8 cellular contexts compared by ENCODE assay signal in genomic region chr1:1677718-1678580, GRCh38. TPM values are rescaled to one million over a fixed set of nuclear protein-coding genes. Genes with fewer than 3 reads are reported as not detected.
A peak's percentile ranks its signal among the peaks of the same experiment; 100 is the strongest.
DNase-seq lines count a peak whose midpoint lies in the region; ATAC-seq and TF ChIP-seq lines count a peak whose summit lies in the region.

No MANE protein-coding gene starts in this region.

- intact Hi-C loops in activated T-helper 1 cell treated with anti-CD3 and anti-CD28 coated beads, Interleukin-12 subunit alpha, Interleukin-12 subunit beta, Interleukin-2, Interleukin-4 antibody, amounts not matched to agents 30 ng/mL and 10 ng/mL and 1 ng/mL, durations not matched to agents 14 hours and 24 hours and 36 hours (cut with micrococcal nuclease) = no loop called here
- intact Hi-C loops in lower leg skin (cut with DNase I; ENCODE audit: low total_unique reads) = no loop called here

- peak overlapping the region; percentile 83 for H3K4me3 Mint-ChIP-seq in activated T-helper 1 cell treated with anti-CD3 and anti-CD28 coated beads, Interleukin-12 subunit alpha, Interleukin-12 subunit beta, Interleukin-2, Interleukin-4 antibody, amounts not matched to agents 30 ng/mL and 10 ng/mL and 1 ng/mL, durations not matched to agents 14 hours and 24 hours and 36 hours

- H3K27me3 Mint-ChIP-seq in activated T-helper 1 cell treated with anti-CD3 and anti-CD28 coated beads, Interleukin-12 subunit alpha, Interleukin-12 subunit beta, Interleukin-2, Interleukin-4 antibody, amounts not matched to agents 30 ng/mL and 10 ng/mL and 1 ng/mL, durations not matched to agents 14 hours and 24 hours and 36 hours (ENCODE audit: insufficient read depth) = no peaks in the 10 kb centered on the region

- in situ Hi-C loops in KBM-7 (cut with MboI; ENCODE audit: low pct_unique_long_range_greater_than_20kb, low sequenced_read_pairs) = no loop called here

- H3K4me3 ChIP-seq in BLaER1 treated with 17β-estradiol and CSF1 and Interleukin-3, amounts not matched to agents 10 nM and 100 nM = peak overlapping the region in 9 of 10 experiments; percentile 7 to 59 (median 40); a peak in 13 of 20 replicates
- H3K4me3 ChIP-seq in mucosa of rectum (ENCODE audit: low read length in 2 of 2) = peak overlapping the region; percentile 55 to 57
- no peak overlapping the region for H3K4me3 ChIP-seq in foreskin fibroblast (ENCODE audit: low read depth in 1 of 2, low read length in 2 of 2)
- no peak overlapping the region for H3K4me3 ChIP-seq in lower leg skin (ENCODE audit: low read depth, poor library complexity, severe bottlenecking)

- H3K36me3 ChIP-seq in BLaER1 treated with 17β-estradiol and CSF1 and Interleukin-3, amounts not matched to agents 10 nM and 100 nM = peaks cover 8 to 15% (median 13%) of the 10 kb centered on the region in 11 experiments; a peak in 21 of 22 replicates
- H3K36me3 ChIP-seq in mucosa of rectum (ENCODE audit: control insufficient read depth in 2 of 2, insufficient read depth in 2 of 2, low read length in 2 of 2) = peaks cover 0 to 10% of the 10 kb centered on the region in 2 donors

- H3K27me3 ChIP-seq in BLaER1 treated with 17β-estradiol and CSF1 and Interleukin-3, amounts not matched to agents 10 nM and 100 nM = no peaks in the 10 kb centered on the region
- no peaks in the 10 kb centered on the region for H3K27me3 ChIP-seq in mucosa of rectum (ENCODE audit: control insufficient read depth in 2 of 2, insufficient read depth in 2 of 2, low read length in 2 of 2)

- peaks cover 3% of the 10 kb centered on the region for H3K36me3 Mint-ChIP-seq in activated T-helper 1 cell treated with anti-CD3 and anti-CD28 coated beads, Interleukin-12 subunit alpha, Interleukin-12 subunit beta, Interleukin-2, Interleukin-4 antibody, amounts not matched to agents 30 ng/mL and 10 ng/mL and 1 ng/mL, durations not matched to agents 14 hours and 24 hours and 36 hours (ENCODE audit: low read depth)

- peak; percentile 43 for ATAC-seq in GM21360 (IDR thresholded peaks at IDR 0.05; ENCODE audit: unreplicated experiment)

- H3K9me3 Mint-ChIP-seq in activated T-helper 1 cell treated with anti-CD3 and anti-CD28 coated beads, Interleukin-12 subunit alpha, Interleukin-12 subunit beta, Interleukin-2, Interleukin-4 antibody, amounts not matched to agents 30 ng/mL and 10 ng/mL and 1 ng/mL, durations not matched to agents 14 hours and 24 hours and 36 hours = no peaks in the 10 kb centered on the region

- peak overlapping the region; percentile 80 for H3K27ac Mint-ChIP-seq in activated T-helper 1 cell treated with anti-CD3 and anti-CD28 coated beads, Interleukin-12 subunit alpha, Interleukin-12 subunit beta, Interleukin-2, Interleukin-4 antibody, amounts not matched to agents 30 ng/mL and 10 ng/mL and 1 ng/mL, durations not matched to agents 14 hours and 24 hours and 36 hours

- TF ChIP-seq CTCF in foreskin fibroblast (IDR thresholded peaks at IDR 0.05; ENCODE audit: low read depth, low read length) (no peak), lower leg skin (IDR thresholded peaks at IDR 0.05) (no peak)

- WGBS in lower leg skin, 2 donors = 80 to 81% methylated on average over 39 of the region's 39 CpGs

- TF ChIP-seq POLR2A in lower leg skin (IDR thresholded peaks at IDR 0.05) = no peak

- peaks cover 52 to 63% (median 56%) of the 10 kb centered on the region in 11 experiments for H4K20me1 ChIP-seq in BLaER1 treated with 17β-estradiol and CSF1 and Interleukin-3, amounts not matched to agents 10 nM and 100 nM

- H3K4me1 ChIP-seq in BLaER1 treated with 17β-estradiol and CSF1 and Interleukin-3, amounts not matched to agents 10 nM and 100 nM = peaks cover 33 to 70% (median 59%) of the 10 kb centered on the region in 10 experiments
- peaks cover 22 to 23% of the 10 kb centered on the region in 2 donors for H3K4me1 ChIP-seq in mucosa of rectum (ENCODE audit: control insufficient read depth in 2 of 2, insufficient read depth in 2 of 2, low read length in 2 of 2)

- peaks cover 17% of the 10 kb centered on the region for H3K4me1 Mint-ChIP-seq in activated T-helper 1 cell treated with anti-CD3 and anti-CD28 coated beads, Interleukin-12 subunit alpha, Interleukin-12 subunit beta, Interleukin-2, Interleukin-4 antibody, amounts not matched to agents 30 ng/mL and 10 ng/mL and 1 ng/mL, durations not matched to agents 14 hours and 24 hours and 36 hours (ENCODE audit: low read depth)

- peak overlapping the region; percentile 38 to 73 (median 60); a peak in 19 of 22 replicates for H3K9ac ChIP-seq in BLaER1 treated with 17β-estradiol and CSF1 and Interleukin-3, amounts not matched to agents 10 nM and 100 nM
- H3K9ac ChIP-seq in mucosa of rectum (ENCODE audit: low read depth in 1 of 2, low read length in 2 of 2) = peak overlapping the region; percentile 48 to 59

- peak overlapping the region in 10 of 11 experiments; percentile 22 to 82 (median 70); a peak in 20 of 22 replicates for H3K27ac ChIP-seq in BLaER1 treated with 17β-estradiol and CSF1 and Interleukin-3, amounts not matched to agents 10 nM and 100 nM
- H3K27ac ChIP-seq in mucosa of rectum (ENCODE audit: low read depth in 2 of 2, low read length in 2 of 2) = peak overlapping the region; percentile 90 to 92

- DNase-seq in KBM-7 = peak; percentile 76
- DNase-seq in activated T-helper 1 cell treated with anti-CD3 and anti-CD28 coated beads, Interleukin-12 subunit alpha, Interleukin-12 subunit beta, Interleukin-2, Interleukin-4 antibody, amounts not matched to agents 30 ng/mL and 10 ng/mL and 1 ng/mL, durations not matched to agents 14 hours and 24 hours and 36 hours (ENCODE audit: low spot score) = peak; percentile 20
- no peak for DNase-seq in NCI-H226
- DNase-seq in foreskin fibroblast = no peak
- DNase-seq in lower leg skin (ENCODE audit: low spot score in 2 of 2) = no peak

- H3K9me3 ChIP-seq in BLaER1 treated with 17β-estradiol and CSF1 and Interleukin-3, amounts not matched to agents 10 nM and 100 nM (replicated peaks in 1 of 11) = no peaks in the 10 kb centered on the region
- H3K9me3 ChIP-seq in mucosa of rectum (ENCODE audit: control insufficient read depth in 2 of 2, low read length in 2 of 2) = no peaks in the 10 kb centered on the region

- H3K4me2 ChIP-seq in BLaER1 treated with 17β-estradiol and CSF1 and Interleukin-3, amounts not matched to agents 10 nM and 100 nM = peak overlapping the region; percentile 80 to 98 (median 90)

RNA-seq across cellular contexts. Expression of gene SLC35E2B, which starts 14.6 kb away (rescaled TPM):
- 40.8 and 41.1 TPM in 2 replicates for total RNA-seq in activated T-helper 1 cell treated with anti-CD3 and anti-CD28 coated beads, Interleukin-12 subunit alpha, Interleukin-12 subunit beta, Interleukin-2, Interleukin-4 antibody, amounts not matched to agents 30 ng/mL and 10 ng/mL and 1 ng/mL, durations not matched to agents 14 hours and 24 hours and 36 hours
- total RNA-seq in lower leg skin = 10 to 100 TPM; 16.1 to 48.4 (median 31.4) TPM

RNA-seq across cellular contexts. Expression of gene CDK11B, which starts 19.1 kb away (rescaled TPM):
- 39.1 and 39.6 TPM in 2 replicates for total RNA-seq in activated T-helper 1 cell treated with anti-CD3 and anti-CD28 coated beads, Interleukin-12 subunit alpha, Interleukin-12 subunit beta, Interleukin-2, Interleukin-4 antibody, amounts not matched to agents 30 ng/mL and 10 ng/mL and 1 ng/mL, durations not matched to agents 14 hours and 24 hours and 36 hours
- total RNA-seq in lower leg skin = 10 to 100 TPM; 19.4 to 42.3 (median 21.8) TPM

RNA-seq across cellular contexts. Expression of gene MMP23B, which starts 46.0 kb away (rescaled TPM):
- total RNA-seq in activated T-helper 1 cell treated with anti-CD3 and anti-CD28 coated beads, Interleukin-12 subunit alpha, Interleukin-12 subunit beta, Interleukin-2, Interleukin-4 antibody, amounts not matched to agents 30 ng/mL and 10 ng/mL and 1 ng/mL, durations not matched to agents 14 hours and 24 hours and 36 hours = 0.49 and 0.93 TPM in 2 replicates
- 1 to 10 TPM; 2.1 to 3.9 (median 3.2) TPM for total RNA-seq in lower leg skin

RNA-seq across cellular contexts. Expression of gene CDK11A, which starts 46.2 kb away (rescaled TPM):
- total RNA-seq in activated T-helper 1 cell treated with anti-CD3 and anti-CD28 coated beads, Interleukin-12 subunit alpha, Interleukin-12 subunit beta, Interleukin-2, Interleukin-4 antibody, amounts not matched to agents 30 ng/mL and 10 ng/mL and 1 ng/mL, durations not matched to agents 14 hours and 24 hours and 36 hours = 74.4 and 81.7 TPM in 2 replicates
- 10 to 100 TPM; 18.1 to 56.9 (median 27.7) TPM for total RNA-seq in lower leg skin

Comparison
In these comparisons a context has a peak if more than half of its experiments do, and no peak if none do; other contexts are left out.
1. H3K4me3 ChIP-seq: peak in BLaER1 treated with 17β-estradiol and CSF1 and Interleukin-3, amounts not matched to agents 10 nM and 100 nM (9 of 10) and mucosa of rectum (2 of 2); none in foreskin fibroblast (0 of 2) and lower leg skin (single experiment).
2. DNase-seq: peak in KBM-7 (single experiment) and activated T-helper 1 cell treated with anti-CD3 and anti-CD28 coated beads, Interleukin-12 subunit alpha, Interleukin-12 subunit beta, Interleukin-2, Interleukin-4 antibody, amounts not matched to agents 30 ng/mL and 10 ng/mL and 1 ng/mL, durations not matched to agents 14 hours and 24 hours and 36 hours (single experiment); none in NCI-H226 (single experiment), foreskin fibroblast (0 of 2) and lower leg skin (0 of 2).